Comparison of ENCODE assay signal across 1 cellular context in the genomic region with DNA sequence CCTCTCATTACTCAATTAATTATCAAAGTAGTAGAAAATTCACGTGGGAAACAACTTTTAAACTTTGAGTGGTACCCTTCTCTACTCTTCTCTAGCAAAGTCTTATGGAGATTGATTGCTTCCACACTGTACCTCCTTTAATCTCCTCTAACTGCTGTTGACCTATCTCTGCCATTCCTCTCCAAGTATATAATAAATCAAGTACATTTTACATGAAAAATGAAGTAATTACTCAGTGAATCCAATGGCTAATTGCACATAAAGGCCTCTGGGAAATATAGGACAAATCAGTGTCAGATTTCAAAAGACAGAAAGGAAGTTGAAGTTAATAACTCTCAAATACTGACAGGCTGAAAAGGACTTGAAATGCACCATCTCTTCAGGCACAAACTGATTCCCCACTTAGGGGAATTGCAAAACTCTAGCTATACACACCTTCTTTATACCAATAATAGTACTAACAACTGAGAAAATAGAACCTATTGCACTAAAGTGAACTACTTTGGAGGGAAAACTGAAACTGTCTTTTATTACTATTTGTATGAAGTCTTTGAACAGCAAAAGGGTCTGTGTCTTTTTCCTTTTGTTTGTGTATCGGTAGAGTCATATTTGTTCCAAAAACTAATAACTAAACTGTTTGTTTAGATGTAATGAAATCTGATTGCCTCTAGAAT.
TF ChIP-seq lines count a peak whose summit lies in the region.

No MANE protein-coding gene starts in this region.

TF ChIP-seq in GM23338, 12 proteins besides CTCF, POLR2A, EP300 and RAD21 (continued from another document):
- no peak for TF ChIP-seq ZNF462 (CRISPR knock-in tag; IDR thresholded peaks at IDR 0.05)
- TF ChIP-seq EZH2phosphoT487 (IDR thresholded peaks at IDR 0.05; ENCODE audit: unreplicated experiment), result no peak
- no peak for TF ChIP-seq EZH2 (IDR thresholded peaks at IDR 0.05; ENCODE audit: low read depth, unreplicated experiment)
- TF ChIP-seq, protein P1, sequence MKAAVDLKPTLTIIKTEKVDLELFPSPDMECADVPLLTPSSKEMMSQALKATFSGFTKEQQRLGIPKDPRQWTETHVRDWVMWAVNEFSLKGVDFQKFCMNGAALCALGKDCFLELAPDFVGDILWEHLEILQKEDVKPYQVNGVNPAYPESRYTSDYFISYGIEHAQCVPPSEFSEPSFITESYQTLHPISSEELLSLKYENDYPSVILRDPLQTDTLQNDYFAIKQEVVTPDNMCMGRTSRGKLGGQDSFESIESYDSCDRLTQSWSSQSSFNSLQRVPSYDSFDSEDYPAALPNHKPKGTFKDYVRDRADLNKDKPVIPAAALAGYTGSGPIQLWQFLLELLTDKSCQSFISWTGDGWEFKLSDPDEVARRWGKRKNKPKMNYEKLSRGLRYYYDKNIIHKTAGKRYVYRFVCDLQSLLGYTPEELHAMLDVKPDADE (IDR thresholded peaks at IDR 0.05), result no peak
- TF ChIP-seq REST (IDR thresholded peaks at IDR 0.05; ENCODE audit: unreplicated experiment), result no peak
- TF ChIP-seq POLR2AphosphoS5 (IDR thresholded peaks at IDR 0.05; ENCODE audit: low read depth), result no peak
- no peak for TF ChIP-seq ZNF114 (CRISPR knock-in tag; IDR thresholded peaks at IDR 0.05)
